In the genomic region with DNA sequence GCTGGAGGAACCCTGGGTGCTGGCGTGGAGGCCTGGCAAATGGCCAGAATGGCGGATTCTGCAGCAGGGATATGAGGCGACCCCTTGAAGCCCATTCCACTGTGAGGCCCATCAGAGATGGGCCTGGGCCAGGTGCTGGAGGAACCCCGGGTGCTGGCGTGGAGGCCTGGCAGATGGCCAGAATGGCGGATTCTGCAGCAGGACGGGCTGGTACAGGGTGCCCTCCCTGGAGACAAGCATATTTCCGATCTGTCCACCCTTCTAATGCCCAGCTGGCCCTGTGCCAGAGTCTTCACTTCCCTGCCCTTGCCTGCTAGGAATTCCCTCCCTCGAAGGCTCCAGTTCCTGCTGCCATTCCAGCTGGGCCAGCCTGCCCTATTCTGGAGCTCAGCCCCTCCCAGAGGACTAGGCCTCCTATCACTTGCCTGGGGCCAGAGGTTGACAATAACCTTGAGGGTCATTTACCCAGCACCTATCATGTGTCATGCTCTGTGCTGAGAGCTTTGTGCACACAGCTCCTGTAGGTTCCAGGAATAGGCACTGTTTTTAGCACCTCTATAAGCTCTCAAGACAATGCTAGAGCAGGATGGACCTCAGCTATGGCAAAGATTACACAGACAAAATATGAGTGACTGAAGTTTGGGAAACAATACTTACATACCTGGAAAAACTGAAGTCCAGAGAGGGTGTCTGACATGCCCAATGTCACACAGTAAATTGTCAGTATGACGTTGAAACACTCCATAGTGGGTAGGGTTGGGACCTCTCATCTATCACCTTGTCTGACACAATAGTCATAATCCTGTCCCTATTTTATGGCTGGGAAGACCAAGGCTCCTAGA, we compare ENCODE assay signal across 11 cellular contexts. TPM values are rescaled to one million over a fixed set of nuclear protein-coding genes. Genes with fewer than 3 reads are reported as not detected.
DNase-seq lines count a peak whose midpoint lies in the region; ATAC-seq and FAIRE-seq lines count a peak whose summit lies in the region.
"Had no signal": no experiment of that assay in that cellular context is flagged by ENCODE, and none has a peak within 500 bp of the region (broad histone marks: within the 10 kb centered on the region; RNA-seq: fewer than 3 reads in every experiment).

No MANE protein-coding gene starts in this region.

- no peaks in the 10 kb centered on the region for H3K4me1 ChIP-seq in small intestine (ENCODE audit: control insufficient read depth in 2 of 2, insufficient read depth in 1 of 2, low read depth in 1 of 2, low read length in 1 of 2)
- H3K4me1 ChIP-seq: Peyer's patch had no signal

- H3K36me3 ChIP-seq in small intestine (ENCODE audit: control insufficient read depth in 2 of 2, insufficient read depth in 2 of 2, low read length in 2 of 2) (no peaks in the 10 kb centered on the region), MG63 (no peaks in the 10 kb centered on the region)
- H3K36me3 ChIP-seq: Peyer's patch had no signal

- H3K27ac ChIP-seq in small intestine (ENCODE audit: low read depth in 1 of 2, low read length in 1 of 2) = no peak overlapping the region
- H3K27ac ChIP-seq: Peyer's patch had no signal

- H3K9me3 ChIP-seq in small intestine (ENCODE audit: control insufficient read depth, low read depth) (no peaks in the 10 kb centered on the region), MG63 (no peaks in the 10 kb centered on the region)
- H3K9me3 ChIP-seq: Peyer's patch had no signal

- 31 to 56% (median 46%) methylated on average over 10 of the region's 10 CpGs for WGBS in small intestine, 3 donors

- intact Hi-C loops in left cardiac atrium (cut with DNase I) = no loop called here

- FAIRE-seq in small intestine (lab: Jason Lieb, UNC) = no peak
- FAIRE-seq: H54 had no signal

- no peak overlapping the region for H3K4me3 ChIP-seq in small intestine (ENCODE audit: low read depth in 1 of 2, low read length in 2 of 2)
- no peak overlapping the region for H3K4me3 ChIP-seq in MG63
- H3K4me3 ChIP-seq: Peyer's patch had no signal

- ATAC-seq in left cardiac atrium = peak; percentile 46 to 71
- ATAC-seq in GM21381 (IDR thresholded peaks at IDR 0.05; ENCODE audit: unreplicated experiment) = no peak
- no peak for ATAC-seq in GM18907 (IDR thresholded peaks at IDR 0.05; ENCODE audit: unreplicated experiment)

- DNase-seq in NCI-H2227 (lab: John Stamatoyannopoulos, UW; ENCODE audit: unreplicated experiment) = peak; percentile 35
- DNase-seq in NCI-H2227 treated with DMSO at 0.1 percent for 48 hours (lab: John Stamatoyannopoulos, UW) = no peak
- peak; percentile 99 to 100 for DNase-seq in NCI-H524 (lab: John Stamatoyannopoulos, UW)
- peak; percentile 58 for DNase-seq in left cardiac atrium
- peak; percentile 12 for DNase-seq in small intestine
- no peak for DNase-seq in MG63
- DNase-seq: activated CD4-positive, CD25-positive, alpha-beta regulatory T cell had no signal

- H3K27me3 ChIP-seq in small intestine (ENCODE audit: control insufficient read depth in 2 of 2, insufficient read depth in 2 of 2, low read length in 2 of 2) (no peaks in the 10 kb centered on the region), MG63 (no peaks in the 10 kb centered on the region)
- H3K27me3 ChIP-seq: Peyer's patch had no signal

RNA-seq across cellular contexts. Expression of a gene that starts 21.4 kb away (rescaled TPM):
- not detected for total RNA-seq in left cardiac atrium
- polyA plus RNA-seq in small intestine = not detected
- not detected in 2 replicates for total RNA-seq in MG63 (2014; rRNA removed; shearing (Covaris generic); ENCODE audit: low replicate concordance)
- total RNA-seq: Peyer's patch had no signal

RNA-seq across cellular contexts. Expression of a gene that starts 24.7 kb away (rescaled TPM):
- not detected for total RNA-seq in left cardiac atrium
- not detected for polyA plus RNA-seq in small intestine
- total RNA-seq in MG63 (2014; rRNA removed; shearing (Covaris generic); ENCODE audit: low replicate concordance) = not detected in 2 replicates
- total RNA-seq: Peyer's patch had no signal

RNA-seq across cellular contexts. Expression of a gene that starts 48.6 kb away (rescaled TPM):
- not detected for total RNA-seq in left cardiac atrium
- polyA plus RNA-seq in small intestine = not detected
- not detected in 2 replicates for total RNA-seq in MG63 (2014; rRNA removed; shearing (Covaris generic); ENCODE audit: low replicate concordance)
- total RNA-seq: Peyer's patch had no signal

Comparison
In these comparisons a context has a peak if more than half of its experiments do, and no peak if none do; other contexts are left out.
1. DNase-seq: peak in NCI-H2227 (single experiment), NCI-H524 (2 of 2), left cardiac atrium (single experiment) and small intestine (single experiment); none in NCI-H2227 treated with DMSO at 0.1 percent for 48 hours (single experiment) and MG63 (single experiment).
2. ATAC-seq: peak in left cardiac atrium (2 of 2); none in GM21381 (single experiment) and GM18907 (single experiment).